ENCODE assay signal across 8 cellular contexts in genomic region chr17:75013077-75013391, GRCh38. TPM values are rescaled to one million over a fixed set of nuclear protein-coding genes. Genes with fewer than 3 reads are reported as not detected.
A peak's percentile ranks its signal among the peaks of the same experiment; 100 is the strongest.
DNase-seq lines count a peak whose midpoint lies in the region; TF ChIP-seq lines count a peak whose summit lies in the region.

No MANE protein-coding gene starts in this region.

- peaks cover 23% of the 10 kb centered on the region for H3K4me1 Mint-ChIP-seq in nephron

- H3K4me3 ChIP-seq in BE2C (ENCODE audit: low read depth, low read length) (peak overlapping the region; percentile 88), MG63 (peak overlapping the region; percentile 89), dorsolateral prefrontal cortex (peak overlapping the region; percentile 63 to 95 (median 86))

- no peaks in the 10 kb centered on the region for H3K27me3 Mint-ChIP-seq in nephron (ENCODE audit: low read depth)

- in situ Hi-C loops in G401 (cut with HindIII; ENCODE audit: low sequenced_read_pairs) = no loop called here

- H3K36me3 Mint-ChIP-seq in nephron (ENCODE audit: low read depth) = peaks cover 18% of the 10 kb centered on the region

- H3K27ac ChIP-seq in dorsolateral prefrontal cortex = peak overlapping the region; percentile 67 to 98 (median 92)

- DNase-seq in BE2C = no peak
- no peak for DNase-seq in MG63
- no peak for DNase-seq in dorsolateral prefrontal cortex
- no peak for DNase-seq in NCI-H2029 treated with DMSO at 0.1 percent for 48 hours (lab: John Stamatoyannopoulos, UW)
- no peak for DNase-seq in T-helper 9 cell
- DNase-seq in NOMO-1 treated with DMSO at 0.1 percent for 48 hours (lab: John Stamatoyannopoulos, UW; ENCODE audit: unreplicated experiment) = no peak
- DNase-seq in G401 (ENCODE audit: low spot score) = no peak

- peaks cover 9% of the 10 kb centered on the region for H3K4me1 ChIP-seq in BE2C

- H3K27me3 ChIP-seq in BE2C (no peaks in the 10 kb centered on the region), MG63 (no peaks in the 10 kb centered on the region), dorsolateral prefrontal cortex (no peaks in the 10 kb centered on the region)

- H3K9me3 ChIP-seq in BE2C (no peaks in the 10 kb centered on the region), MG63 (no peaks in the 10 kb centered on the region)

- peak overlapping the region; percentile 97 to 99 (median 97) for H3K27ac Mint-ChIP-seq in nephron

- intact Hi-C loops in dorsolateral prefrontal cortex (cut with DNase I) = loop anchor here (2.0 to 5.0 kb wide), 4 partner anchors 20 to 52 kb away; partner anchors contain the start of genes ATP5PD (in 1 of the 2) and KCTD2 (in 1 of the 2)

- H3K36me3 ChIP-seq in BE2C (no peaks in the 10 kb centered on the region), MG63 (peaks cover 25% of the 10 kb centered on the region)

- no peak for TF ChIP-seq CTCF in BE2C (IDR thresholded peaks at IDR 0.05; ENCODE audit: low read depth, low read length)
- no peak for TF ChIP-seq CTCF in dorsolateral prefrontal cortex (IDR thresholded peaks at IDR 0.05 in 54 of 56, conservative IDR thresholded peaks at IDR 0.05 in 2 of 56; ENCODE audit: low read depth in 1 of 56, partially characterized antibody in 56 of 56)
- TF ChIP-seq CTCF in nephron (IDR thresholded peaks at IDR 0.05; ENCODE audit: unreplicated experiment in 3 of 3) = no peak

- peak overlapping the region; percentile 91 to 96 (median 94) for H3K4me3 Mint-ChIP-seq in nephron

- H3K9me3 Mint-ChIP-seq in nephron = no peaks in the 10 kb centered on the region

RNA-seq across cellular contexts. Expression of gene MRPL58, which starts 0.6 kb away (rescaled TPM):
- polyA plus RNA-seq in BE2C (2012; ENCODE audit: insufficient read depth, insufficient read length, low read depth) = 138 TPM
- total RNA-seq in MG63 (2014; rRNA removed; shearing (Covaris generic); ENCODE audit: low replicate concordance) = 94.3 and 148 TPM in 2 replicates
- 10 to 100 TPM; 11.3 to 30.9 (median 21.5) TPM for total RNA-seq in dorsolateral prefrontal cortex
- total RNA-seq in G401 (2014; rRNA removed; shearing (Covaris generic)) = 98.4 and 99.0 TPM in 2 replicates

RNA-seq across cellular contexts. Expression of gene CDR2L, which starts 25.6 kb away (rescaled TPM):
- 12.8 TPM for polyA plus RNA-seq in BE2C (2012; ENCODE audit: insufficient read depth, insufficient read length, low read depth)
- total RNA-seq in MG63 (2014; rRNA removed; shearing (Covaris generic); ENCODE audit: low replicate concordance) = 2.2 and 4.2 TPM in 2 replicates
- 10 to 100 TPM; 11.9 to 63.9 (median 22.6) TPM for total RNA-seq in dorsolateral prefrontal cortex
- total RNA-seq in G401 (2014; rRNA removed; shearing (Covaris generic)) = 21.8 and 24.4 TPM in 2 replicates

RNA-seq across cellular contexts. Expression of gene ATP5PD, which starts 33.7 kb away (rescaled TPM):
- 221 TPM for polyA plus RNA-seq in BE2C (2012; ENCODE audit: insufficient read depth, insufficient read length, low read depth)
- 296 and 323 TPM in 2 replicates for total RNA-seq in MG63 (2014; rRNA removed; shearing (Covaris generic); ENCODE audit: low replicate concordance)
- 100 to 1,000 TPM; 142 to 353 (median 254) TPM for total RNA-seq in dorsolateral prefrontal cortex
- total RNA-seq in G401 (2014; rRNA removed; shearing (Covaris generic)) = 206 and 238 TPM in 2 replicates

RNA-seq across cellular contexts. Expression of gene KCTD2, which starts 34.0 kb away (rescaled TPM):
- polyA plus RNA-seq in BE2C (2012; ENCODE audit: insufficient read depth, insufficient read length, low read depth) = 23.6 TPM
- 15.6 and 17.0 TPM in 2 replicates for total RNA-seq in MG63 (2014; rRNA removed; shearing (Covaris generic); ENCODE audit: low replicate concordance)
- total RNA-seq in dorsolateral prefrontal cortex = 100 to 1,000 TPM in 7 of 120 experiments, 10 to 100 TPM in 113; 52.5 to 122 (median 79.8) TPM
- total RNA-seq in G401 (2014; rRNA removed; shearing (Covaris generic)) = 26.8 and 27.8 TPM in 2 replicates

RNA-seq across cellular contexts. Expression of gene HID1, which starts 40.5 kb away (rescaled TPM):
- polyA plus RNA-seq in BE2C (2012; ENCODE audit: insufficient read depth, insufficient read length, low read depth) = 5.9 TPM
- not detected in 2 replicates for total RNA-seq in MG63 (2014; rRNA removed; shearing (Covaris generic); ENCODE audit: low replicate concordance)
- total RNA-seq in dorsolateral prefrontal cortex = 100 to 1,000 TPM in 81 of 120 experiments, 10 to 100 TPM in 39; 70.3 to 228 (median 111) TPM
- total RNA-seq in G401 (2014; rRNA removed; shearing (Covaris generic)) = 2.1 and 4.7 TPM in 2 replicates
